12 cellular contexts compared by ENCODE assay signal in genomic region chr1:81548918-81549587, GRCh38.
DNase-seq lines count a peak whose midpoint lies in the region; ATAC-seq and TF ChIP-seq lines count a peak whose summit lies in the region.
"Had no signal": no experiment of that assay in that cellular context is flagged by ENCODE, and none has a peak within 500 bp of the region (broad histone marks: within the 10 kb centered on the region; RNA-seq: fewer than 3 reads in every experiment).

No MANE protein-coding gene starts in this region.

- H3K4me1 ChIP-seq in stomach, result no peaks in the 10 kb centered on the region

- no peak overlapping the region for H3K27ac Mint-ChIP-seq in activated CD4-positive, alpha-beta memory T cell treated with anti-CD3 and anti-CD28 coated beads for 36 hours
- H3K27ac Mint-ChIP-seq in activated T-helper 17 cell treated with anti-CD3 and anti-CD28 coated beads, Interleukin-2, amount 50 U/mL, for 72 hours, result no peak overlapping the region
- H3K27ac Mint-ChIP-seq: activated T-cell treated with anti-CD3 and anti-CD28 coated beads, Interleukin-2, amount 50 U/mL, for 72 hours; B cell had no signal

- no peak overlapping the region for H3K27ac ChIP-seq in stomach

- H3K27me3 ChIP-seq in stomach, result no peaks in the 10 kb centered on the region

- TF ChIP-seq POLR2A in stomach (IDR thresholded peaks at IDR 0.05), result no peak

- no peaks in the 10 kb centered on the region for H3K36me3 Mint-ChIP-seq in activated CD4-positive, alpha-beta memory T cell treated with anti-CD3 and anti-CD28 coated beads for 36 hours
- H3K36me3 Mint-ChIP-seq in activated T-helper 17 cell treated with anti-CD3 and anti-CD28 coated beads, Interleukin-2, amount 50 U/mL, for 72 hours (ENCODE audit: low read depth), result no peaks in the 10 kb centered on the region

- DNase-seq in NAMALWA (ENCODE audit: low spot score) (peak; percentile 9), hepatic stellate cell (ENCODE audit: low spot score) (no peak), stomach (no peak)
- no peak for DNase-seq in activated CD4-positive, alpha-beta memory T cell treated with anti-CD3 and anti-CD28 coated beads for 36 hours
- DNase-seq: activated T-cell treated with anti-CD3 and anti-CD28 coated beads, Interleukin-2, amount 50 U/mL, for 72 hours had no signal

- no peak for TF ChIP-seq CTCF in stomach (IDR thresholded peaks at IDR 0.05)

- no peaks in the 10 kb centered on the region for H3K9me3 Mint-ChIP-seq in activated CD4-positive, alpha-beta memory T cell treated with anti-CD3 and anti-CD28 coated beads for 36 hours
- H3K9me3 Mint-ChIP-seq in activated T-helper 17 cell treated with anti-CD3 and anti-CD28 coated beads, Interleukin-2, amount 50 U/mL, for 72 hours, result no peaks in the 10 kb centered on the region
- H3K9me3 Mint-ChIP-seq: activated T-cell treated with anti-CD3 and anti-CD28 coated beads, Interleukin-2, amount 50 U/mL, for 72 hours had no signal

- 31 to 53% (median 41%) methylated on average over 3 of the region's 3 CpGs for WGBS in stomach, 5 donors

- intact Hi-C loops in activated CD4-positive, alpha-beta memory T cell treated with anti-CD3 and anti-CD28 coated beads for 36 hours (cut with micrococcal nuclease), result no loop called here
- intact Hi-C loops in stomach (cut with DNase I; ENCODE audit: low total_unique reads), result no loop called here

- H3K9me3 ChIP-seq in stomach, result no peaks in the 10 kb centered on the region
- H3K9me3 ChIP-seq: mucosa of descending colon had no signal

- no peak for TF ChIP-seq EP300 in stomach (IDR thresholded peaks at IDR 0.05)

- peak; percentile 49 for ATAC-seq in GM18498 (IDR thresholded peaks at IDR 0.05; ENCODE audit: unreplicated experiment)
- peak; percentile 40 for ATAC-seq in GM21381 (IDR thresholded peaks at IDR 0.05; ENCODE audit: unreplicated experiment)
- peak; percentile 38 for ATAC-seq in HG03039 (IDR thresholded peaks at IDR 0.05; ENCODE audit: unreplicated experiment)
- ATAC-seq in activated T-helper 17 cell treated with anti-CD3 and anti-CD28 coated beads, Interleukin-2, amount 50 U/mL, for 72 hours (replicated peaks), result no peak

- no peaks in the 10 kb centered on the region for H3K27me3 Mint-ChIP-seq in activated CD4-positive, alpha-beta memory T cell treated with anti-CD3 and anti-CD28 coated beads for 36 hours
- no peaks in the 10 kb centered on the region for H3K27me3 Mint-ChIP-seq in activated T-helper 17 cell treated with anti-CD3 and anti-CD28 coated beads, Interleukin-2, amount 50 U/mL, for 72 hours
- H3K27me3 Mint-ChIP-seq: B cell had no signal

- no peaks in the 10 kb centered on the region for H3K36me3 ChIP-seq in stomach

- POLR2A ChIA-PET in activated CD4-positive, alpha-beta memory T cell treated with anti-CD3 and anti-CD28 coated beads for 36 hours (lab: Charles Lee), result no interaction called here

- H3K4me3 Mint-ChIP-seq in activated CD4-positive, alpha-beta memory T cell treated with anti-CD3 and anti-CD28 coated beads for 36 hours, result no peak overlapping the region
- no peak overlapping the region for H3K4me3 Mint-ChIP-seq in activated T-helper 17 cell treated with anti-CD3 and anti-CD28 coated beads, Interleukin-2, amount 50 U/mL, for 72 hours
- H3K4me3 Mint-ChIP-seq: activated T-cell treated with anti-CD3 and anti-CD28 coated beads, Interleukin-2, amount 50 U/mL, for 72 hours; B cell had no signal

- H3K4me3 ChIP-seq in stomach, result no peak overlapping the region
- H3K4me3 ChIP-seq: mucosa of descending colon, smooth muscle cell had no signal

- CTCF ChIA-PET in activated CD4-positive, alpha-beta memory T cell treated with anti-CD3 and anti-CD28 coated beads for 36 hours (lab: Charles Lee), result no interaction called here

- H3K4me1 Mint-ChIP-seq in activated CD4-positive, alpha-beta memory T cell treated with anti-CD3 and anti-CD28 coated beads for 36 hours (ENCODE audit: low read depth), result peaks cover 3% of the 10 kb centered on the region
- no peaks in the 10 kb centered on the region for H3K4me1 Mint-ChIP-seq in activated T-helper 17 cell treated with anti-CD3 and anti-CD28 coated beads, Interleukin-2, amount 50 U/mL, for 72 hours
- H3K4me1 Mint-ChIP-seq: B cell had no signal
